ENCODE assay signal across 26 cellular contexts in the genomic region with DNA sequence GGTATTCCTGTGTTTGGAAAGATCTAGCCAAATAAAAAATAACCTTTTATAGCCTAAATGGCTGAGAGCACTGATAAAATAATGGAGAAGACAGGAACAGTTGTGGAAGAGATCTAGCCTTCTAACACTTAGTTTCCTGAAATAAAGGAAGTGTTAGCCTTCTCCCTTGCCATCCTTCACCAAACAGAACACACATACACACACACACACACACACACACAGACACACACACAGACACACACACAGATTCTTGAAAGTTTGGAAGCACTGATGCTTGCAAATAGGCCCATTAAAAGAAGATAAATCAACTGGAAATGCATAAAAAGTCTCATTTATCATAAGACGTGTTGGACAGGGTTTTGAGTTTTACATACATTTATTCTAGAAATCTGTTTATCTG. TPM values are rescaled to one million over a fixed set of nuclear protein-coding genes. Genes with fewer than 3 reads are reported as not detected.
"Had no signal": no experiment of that assay in that cellular context is flagged by ENCODE, and none has a peak within 500 bp of the region (broad histone marks: within the 10 kb centered on the region; RNA-seq: fewer than 3 reads in every experiment).

No MANE protein-coding gene starts in this region.

- H3K4me3 Mint-ChIP-seq: activated naive CD8-positive, alpha-beta T cell treated with anti-CD3 and anti-CD28 coated beads, Interleukin-2, amount 50 U/mL, for 24 hours; activated T-cell treated with anti-CD3 and anti-CD28 coated beads, Interleukin-2, amount 50 U/mL, for 4 hours; effector memory CD8-positive, alpha-beta T cell; neural crest cell; T-helper 17 cell had no signal

- DNase-seq: activated CD4-positive, alpha-beta T cell treated with anti-CD3 and anti-CD28 coated beads for 4 hours; activated CD4-positive, alpha-beta T cell treated with anti-CD3 and anti-CD28 coated beads, Interleukin-2, amount 50 U/mL, for 48 hours; activated CD4-positive, CD25-positive, alpha-beta regulatory T cell; activated CD8-positive, alpha-beta memory T cell treated with anti-CD3 and anti-CD28 coated beads, Interleukin-2, amount 50 U/mL, for 48 hours; activated naive CD4-positive, alpha-beta T cell treated with anti-CD3 and anti-CD28 coated beads, Interleukin-2, amount 50 U/mL, for 16 hours; activated naive CD8-positive, alpha-beta T cell treated with anti-CD3 and anti-CD28 coated beads, Interleukin-2, amount 50 U/mL, for 24 hours; activated T-cell treated with anti-CD3 and anti-CD28 coated beads, Interleukin-2, amount 50 U/mL, for 4 hours; body of pancreas; caudate nucleus; effector memory CD8-positive, alpha-beta T cell; esophagus squamous epithelium; heart left ventricle; islet precursor cell; left ventricle myocardium inferior; stimulated activated CD4-positive, alpha-beta T cell treated with anti-CD3 and anti-CD28 coated beads, Interleukin-4, amount 100 ng/mL, for 24 hours; stimulated activated naive CD4-positive, alpha-beta T cell treated with Interleukin-2 at 50 U/mL for 16 hours; T-helper 17 cell had no signal

- H3K4me1 ChIP-seq: body of pancreas, esophagus squamous epithelium, gastroesophageal sphincter, heart left ventricle, left ventricle myocardium inferior, right atrium auricular region, upper lobe of left lung had no signal

- H3K9me3 Mint-ChIP-seq: activated T-cell treated with anti-CD3 and anti-CD28 coated beads, Interleukin-2, amount 50 U/mL, for 4 hours; neural crest cell had no signal

- H3K4me3 ChIP-seq: body of pancreas, esophagus squamous epithelium, gastroesophageal sphincter, heart left ventricle, left ventricle myocardium inferior, right atrium auricular region, thoracic aorta, upper lobe of left lung had no signal

- H3K9me3 ChIP-seq: body of pancreas, esophagus squamous epithelium, heart left ventricle, right atrium auricular region, thoracic aorta, upper lobe of left lung had no signal

- H3K36me3 ChIP-seq: esophagus squamous epithelium, gastroesophageal sphincter, heart left ventricle, left ventricle myocardium inferior, right atrium auricular region, thoracic aorta, upper lobe of left lung had no signal

- H3K27ac ChIP-seq: body of pancreas, esophagus squamous epithelium, gastroesophageal sphincter, heart left ventricle, left ventricle myocardium inferior, right atrium auricular region, thoracic aorta, upper lobe of left lung had no signal

- H3K4me1 Mint-ChIP-seq: activated naive CD8-positive, alpha-beta T cell treated with anti-CD3 and anti-CD28 coated beads, Interleukin-2, amount 50 U/mL, for 24 hours; neural crest cell; T-helper 17 cell had no signal

- ATAC-seq: activated naive CD8-positive, alpha-beta T cell treated with anti-CD3 and anti-CD28 coated beads, Interleukin-2, amount 50 U/mL, for 24 hours; activated T-cell treated with anti-CD3 and anti-CD28 coated beads, Interleukin-2, amount 50 U/mL, for 4 hours; effector memory CD8-positive, alpha-beta T cell; gastroesophageal sphincter; heart left ventricle; T-helper 17 cell had no signal

- H3K27ac Mint-ChIP-seq: activated naive CD8-positive, alpha-beta T cell treated with anti-CD3 and anti-CD28 coated beads, Interleukin-2, amount 50 U/mL, for 24 hours; effector memory CD8-positive, alpha-beta T cell; T-helper 17 cell had no signal

- H3K27me3 ChIP-seq: body of pancreas, right atrium auricular region, upper lobe of left lung had no signal

RNA-seq across cellular contexts. Expression of gene KIRREL3, which starts 37.5 kb away (rescaled TPM):
- total RNA-seq: activated CD8-positive, alpha-beta memory T cell treated with anti-CD3 and anti-CD28 coated beads for 36 hours; activated T-cell treated with anti-CD3 and anti-CD28 coated beads, Interleukin-2, amount 50 U/mL, for 4 hours; dermis microvascular lymphatic vessel endothelial cell; endothelial cell of umbilical vein; SK-MEL-5; T-helper 17 cell; thoracic aorta had no signal
- polyA plus RNA-seq: endothelial cell of umbilical vein had no signal
